Comparison of ENCODE assay signal across 28 cellular contexts in the genomic region with DNA sequence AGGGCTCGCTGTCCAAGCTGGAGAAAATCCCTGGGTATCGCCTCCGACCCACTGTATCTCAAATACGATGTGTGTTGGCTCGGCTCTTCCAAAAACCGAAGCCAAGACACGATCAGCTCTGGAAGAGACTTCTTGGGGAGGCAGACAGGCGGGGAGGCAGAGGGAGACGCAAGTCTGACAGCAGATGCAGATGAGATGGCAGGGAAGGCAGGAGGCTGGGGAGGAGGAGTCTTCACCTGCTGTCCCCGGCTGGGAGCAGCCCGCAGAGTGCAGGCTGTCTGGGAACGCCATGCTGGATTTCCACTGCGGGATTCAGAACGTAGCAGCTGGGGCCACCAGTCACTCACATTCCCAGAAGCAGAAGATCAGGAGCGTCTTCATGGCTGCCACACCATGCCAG.
"Had no signal": no experiment of that assay in that cellular context is flagged by ENCODE, and none has a peak within 500 bp of the region (broad histone marks: within the 10 kb centered on the region; RNA-seq: fewer than 3 reads in every experiment).

No MANE protein-coding gene starts in this region.

- H3K9me3 Mint-ChIP-seq: activated CD4-positive, alpha-beta memory T cell treated with anti-CD3 and anti-CD28 coated beads, Interleukin-2, amount 10 ng/mL, durations not matched to agents 7 days and 5 days; activated CD4-positive, alpha-beta T cell treated with anti-CD3 and anti-CD28 coated beads, Interleukin-2, amount 10 ng/mL, durations not matched to agents 7 days and 5 days; activated T-cell treated with anti-CD3 and anti-CD28 coated beads, Interleukin-2, amount 50 U/mL, for 24 hours had no signal

- H3K27ac Mint-ChIP-seq: activated CD4-positive, alpha-beta memory T cell treated with anti-CD3 and anti-CD28 coated beads, Interleukin-2, amount 10 ng/mL, durations not matched to agents 7 days and 5 days; activated CD4-positive, alpha-beta T cell treated with anti-CD3 and anti-CD28 coated beads, Interleukin-2, amount 10 ng/mL, durations not matched to agents 7 days and 5 days; activated naive CD8-positive, alpha-beta T cell; activated T-cell treated with anti-CD3 and anti-CD28 coated beads, Interleukin-2, amount 50 U/mL, for 24 hours; T-helper 17 cell had no signal

- H3K4me3 Mint-ChIP-seq: activated CD4-positive, alpha-beta memory T cell treated with anti-CD3 and anti-CD28 coated beads, Interleukin-2, amount 10 ng/mL, durations not matched to agents 7 days and 5 days; activated CD4-positive, alpha-beta T cell treated with anti-CD3 and anti-CD28 coated beads, Interleukin-2, amount 10 ng/mL, durations not matched to agents 7 days and 5 days; activated naive CD8-positive, alpha-beta T cell; activated T-cell treated with anti-CD3 and anti-CD28 coated beads, Interleukin-2, amount 50 U/mL, for 24 hours; T-helper 17 cell had no signal

- H3K27ac ChIP-seq: cardiac muscle cell, coronary artery, pancreas, prostate gland, testis, transverse colon, WERI-Rb-1 had no signal

- H3K36me3 Mint-ChIP-seq: activated naive CD8-positive, alpha-beta T cell had no signal

- H3K4me1 Mint-ChIP-seq: activated CD4-positive, alpha-beta memory T cell treated with anti-CD3 and anti-CD28 coated beads, Interleukin-2, amount 10 ng/mL, durations not matched to agents 7 days and 5 days; activated CD4-positive, alpha-beta T cell treated with anti-CD3 and anti-CD28 coated beads, Interleukin-2, amount 10 ng/mL, durations not matched to agents 7 days and 5 days had no signal

- DNase-seq: activated CD4-positive, alpha-beta memory T cell treated with anti-CD3 and anti-CD28 coated beads, Interleukin-2, amount 10 ng/mL, durations not matched to agents 7 days and 5 days; activated CD4-positive, alpha-beta T cell treated with anti-CD3 and anti-CD28 coated beads for 1 hour; activated CD4-positive, alpha-beta T cell treated with anti-CD3 and anti-CD28 coated beads, Interleukin-2, amount 10 ng/mL, durations not matched to agents 7 days and 5 days; activated CD8-positive, alpha-beta memory T cell treated with anti-CD3 and anti-CD28 coated beads, Interleukin-2, amount 50 U/mL, for 48 hours; activated T-cell treated with anti-CD3 and anti-CD28 coated beads, Interleukin-2, amount 50 U/mL, for 24 hours; anterior cingulate cortex; cerebellar nuclear complex; effector memory CD4-positive, alpha-beta T cell; kidney glomerular epithelial cell; mesendoderm; mucosa of descending colon; nucleus accumbens; stimulated activated CD4-positive, alpha-beta T cell treated with anti-CD3 and anti-CD28 coated beads, Interleukin-4, amount 100 ng/mL, for 1 hour; stimulated activated naive CD8-positive, alpha-beta T cell treated with anti-CD3 and anti-CD28 coated beads, Interleukin-15, Interleukin-2, amounts not matched to agents 100 U/mL and 50 U/mL, for 24 hours; T-helper 17 cell; T1000; testis; transverse colon; WERI-Rb-1 had no signal

- H3K27me3 Mint-ChIP-seq: activated CD4-positive, alpha-beta memory T cell treated with anti-CD3 and anti-CD28 coated beads, Interleukin-2, amount 10 ng/mL, durations not matched to agents 7 days and 5 days; activated CD4-positive, alpha-beta T cell treated with anti-CD3 and anti-CD28 coated beads, Interleukin-2, amount 10 ng/mL, durations not matched to agents 7 days and 5 days had no signal

- H3K27me3 ChIP-seq: cardiac muscle cell, dorsolateral prefrontal cortex, pancreas, testis, transverse colon had no signal

- ATAC-seq: left lobe of liver; mucosa of descending colon; pancreas; SK-N-SH treated with all-trans-retinoic acid at 6 μM for 48 hours; stimulated activated naive CD8-positive, alpha-beta T cell treated with anti-CD3 and anti-CD28 coated beads, Interleukin-15, Interleukin-2, amounts not matched to agents 100 U/mL and 50 U/mL, for 24 hours; T-helper 17 cell had no signal

- H3K36me3 ChIP-seq: prostate gland had no signal

- H3K4me3 ChIP-seq: cardiac muscle cell, coronary artery, dorsolateral prefrontal cortex, lung, mucosa of descending colon, pancreas, prostate gland, testis, transverse colon had no signal

- H3K9me3 ChIP-seq: mucosa of descending colon, pancreas, prostate gland, testis, transverse colon had no signal
